1 cellular context compared by ENCODE assay signal in genomic region chr2:221501210-221501882, GRCh38.
TF ChIP-seq lines count a peak whose summit lies in the region.

No MANE protein-coding gene starts in this region.

TF ChIP-seq in SK-N-SH treated with all-trans-retinoic acid at 6 μM for 48 hours, 23 proteins besides CTCF, POLR2A, EP300 and RAD21 (continued from another document):
- TF ChIP-seq CREB5 (CRISPR knock-in tag; IDR thresholded peaks at IDR 0.05; ENCODE audit: low read depth) (no peak), POU6F1 (CRISPR knock-in tag; IDR thresholded peaks at IDR 0.05; ENCODE audit: borderline replicate concordance, low read depth) (no peak), TCF4 (CRISPR knock-in tag; IDR thresholded peaks at IDR 0.05; ENCODE audit: borderline replicate concordance) (no peak)
